In genomic region chr12:11685261-11685660, GRCh38 we compare ENCODE assay signal across 1 cellular context.
TF ChIP-seq lines count a peak whose summit lies in the region.

No MANE protein-coding gene starts in this region.

TF ChIP-seq in GM12878, 131 proteins besides CTCF, POLR2A, EP300 and RAD21:
- no peak for TF ChIP-seq SUZ12 (IDR thresholded peaks at IDR 0.05; ENCODE audit: unreplicated experiment)
- TF ChIP-seq SPI1 (IDR thresholded peaks at IDR 0.05; ENCODE audit: borderline replicate concordance, insufficient read depth, low read depth, low read length) = peak; percentile 22; the same call in 1 of the 2 replicates
- TF ChIP-seq YY1 (IDR thresholded peaks at IDR 0.05; ENCODE audit: low read depth, low read length) = no peak
